19 cellular contexts compared by ENCODE assay signal in the genomic region with DNA sequence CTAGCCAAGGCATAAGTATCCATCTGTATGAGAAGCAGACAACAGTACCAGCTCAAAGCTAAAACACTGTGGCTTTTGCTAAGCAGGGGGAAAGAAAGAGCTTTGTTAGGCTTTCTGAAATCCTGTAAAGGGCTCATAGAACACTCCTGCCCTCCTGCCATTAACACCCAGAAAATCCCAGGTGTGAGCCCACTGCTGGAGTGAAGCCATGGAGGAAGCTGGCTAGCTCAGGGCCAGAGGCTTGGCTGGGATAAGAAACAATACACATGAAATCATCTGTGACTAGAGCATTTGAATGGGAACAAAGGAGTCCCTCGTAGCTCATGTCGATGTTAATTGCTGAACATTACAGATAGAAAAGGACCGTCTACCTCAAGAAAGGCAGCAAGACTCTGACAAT. TPM values are rescaled to one million over a fixed set of nuclear protein-coding genes. Genes with fewer than 3 reads are reported as not detected.
DNase-seq lines count a peak whose midpoint lies in the region; TF ChIP-seq lines count a peak whose summit lies in the region.
"Had no signal": no experiment of that assay in that cellular context is flagged by ENCODE, and none has a peak within 500 bp of the region (broad histone marks: within the 10 kb centered on the region; RNA-seq: fewer than 3 reads in every experiment).

No MANE protein-coding gene starts in this region.

- H4K5ac ChIP-seq in H9 (ENCODE audit: insufficient read length, low read depth, low read length), result no peak overlapping the region

- H3K36me3 Mint-ChIP-seq in H9 (ENCODE audit: insufficient read depth in 1 of 3, low read depth in 3 of 3) (peaks cover 58 to 93% (median 86%) of the 10 kb centered on the region in 3 experiments), endothelial cell (ENCODE audit: low read depth, unreplicated experiment) (peaks cover 29% of the 10 kb centered on the region)

- H3K23ac ChIP-seq in H9 (ENCODE audit: insufficient read length, low read depth, low read length), result no peak overlapping the region

- no peak overlapping the region for H4K91ac ChIP-seq in H9 (ENCODE audit: insufficient read length, low read depth, low read length)

- H3K27me3 Mint-ChIP-seq in H9 (ENCODE audit: low read depth) (no peaks in the 10 kb centered on the region), endothelial cell (ENCODE audit: unreplicated experiment) (peaks cover 2% of the 10 kb centered on the region)
- H3K27me3 Mint-ChIP-seq: B cell; CD4-positive, CD25-positive, alpha-beta regulatory T cell had no signal

- H3K4me1 ChIP-seq in H9 (ENCODE audit: insufficient read depth, low read length) (peaks cover 16% of the 10 kb centered on the region), osteoblast (ENCODE audit: insufficient read depth, low read length) (peaks cover 5% of the 10 kb centered on the region)
- H3K4me1 ChIP-seq: HAP-1 had no signal

- no peak overlapping the region for H3K27ac ChIP-seq in H9 (ENCODE audit: insufficient read length, low read depth, low read length)
- H3K27ac ChIP-seq in osteoblast (ENCODE audit: low read depth, low read length), result no peak overlapping the region
- H3K27ac ChIP-seq: 22Rv1, HL-60 had no signal

- H2BK15ac ChIP-seq in H9 (ENCODE audit: low read depth, low read length), result no peak overlapping the region

- H3K79me2 ChIP-seq in H9 (ENCODE audit: insufficient read depth, low read length), result no peaks in the 10 kb centered on the region
- H3K79me2 ChIP-seq in osteoblast (ENCODE audit: insufficient read depth, low read length), result no peaks in the 10 kb centered on the region

- peaks cover 55 to 72% of the 10 kb centered on the region in 2 experiments for H3K4me1 Mint-ChIP-seq in H9
- no peaks in the 10 kb centered on the region for H3K4me1 Mint-ChIP-seq in endothelial cell (ENCODE audit: unreplicated experiment)
- H3K4me1 Mint-ChIP-seq: B cell had no signal

- no peak overlapping the region for H2BK5ac ChIP-seq in H9 (ENCODE audit: insufficient read length, low read length)

- no peak overlapping the region for H3K4ac ChIP-seq in H9 (ENCODE audit: low read depth, low read length)

- no peaks in the 10 kb centered on the region for H3K9me3 ChIP-seq in H9 (ENCODE audit: control insufficient read depth, low read depth, low read length)
- no peaks in the 10 kb centered on the region for H3K9me3 ChIP-seq in osteoblast (ENCODE audit: low read depth, low read length)
- H3K9me3 ChIP-seq: HAP-1 had no signal

- DNase-seq in NCI-H2107 treated with DMSO at 0.1 percent for 48 hours (lab: John Stamatoyannopoulos, UW; ENCODE audit: unreplicated experiment) (peak; percentile 10), NCI-H2107 (lab: John Stamatoyannopoulos, UW) (no peak), H9 (no peak), dermis blood vessel endothelial cell (peak; percentile 69), osteoblast (ENCODE audit: insufficient read length, low spot score, missing footprints) (peak; percentile 9), NCI-H2171 (lab: John Stamatoyannopoulos, UW) (no peak), endothelial cell (ENCODE audit: low spot score) (no peak), G401 (ENCODE audit: low spot score) (no peak)
- DNase-seq: CD4-positive, CD25-positive, alpha-beta regulatory T cell; EL; NCI-H1105 treated with DMSO at 0.1 percent for 48 hours; NCI-H1694 treated with DMSO at 0.1 percent for 48 hours; NCI-H2171 treated with DMSO at 0.1 percent for 48 hours; NCI-H446 treated with DMSO at 0.1 percent for 48 hours; NCI-H748 treated with DMSO at 0.1 percent for 48 hours had no signal

- no peak overlapping the region for H2BK20ac ChIP-seq in H9 (ENCODE audit: low read depth, low read length, poor library complexity, severe bottlenecking)

- no peaks in the 10 kb centered on the region for H3K79me1 ChIP-seq in H9 (ENCODE audit: insufficient read depth, low read depth, low read length, poor library complexity, severe bottlenecking)

- in situ Hi-C loops in G401 (cut with HindIII; ENCODE audit: low sequenced_read_pairs), result no loop called here

- no peaks in the 10 kb centered on the region for H4K20me1 ChIP-seq in H9 (ENCODE audit: control insufficient read depth, insufficient read depth, insufficient read length)
- no peaks in the 10 kb centered on the region for H4K20me1 ChIP-seq in osteoblast (ENCODE audit: insufficient read depth, low read length)

- WGBS in H9 (ENCODE audit: extremely low coverage, insufficient read length, low lambda C conversion rate), result no CpG with 5 or more reads among the region's 3 CpGs

- H2BK120ac ChIP-seq in H9 (ENCODE audit: low read depth, low read length, poor library complexity, severe bottlenecking), result no peak overlapping the region

- no peak overlapping the region for H3K4me3 ChIP-seq in osteoblast (ENCODE audit: insufficient read depth, low read length)
- H3K4me3 ChIP-seq: HAP-1 had no signal

- H3K14ac ChIP-seq in H9 (ENCODE audit: insufficient read depth, low read length), result no peak overlapping the region

- no peak overlapping the region for H4K8ac ChIP-seq in H9 (replicated peaks; ENCODE audit: insufficient read length, low read depth, low read length)

- peaks cover 64% of the 10 kb centered on the region for H3K36me3 ChIP-seq in osteoblast (ENCODE audit: insufficient read depth, low read length)

- H3K27ac Mint-ChIP-seq in H9 (peak overlapping the region in 2 of 3 experiments; percentile 31 to 54; a peak in 2 of 7 replicates), endothelial cell (ENCODE audit: unreplicated experiment) (no peak overlapping the region)
- H3K27ac Mint-ChIP-seq: B cell had no signal

- H2AFZ ChIP-seq in H9 (ENCODE audit: low read length) (no peak overlapping the region), osteoblast (ENCODE audit: low read length) (no peak overlapping the region)

- H3K9me3 Mint-ChIP-seq in H9 (no peaks in the 10 kb centered on the region), endothelial cell (ENCODE audit: unreplicated experiment) (no peaks in the 10 kb centered on the region)
- H3K9me3 Mint-ChIP-seq: CD4-positive, CD25-positive, alpha-beta regulatory T cell had no signal

- no peak for TF ChIP-seq CTCF in H9 (conservative IDR thresholded peaks at IDR 0.05)
- no peak for TF ChIP-seq CTCF in osteoblast (IDR thresholded peaks at IDR 0.05; ENCODE audit: extremely low read depth, low read depth, low read length)
- no peak for TF ChIP-seq CTCF in endothelial cell (IDR thresholded peaks at IDR 0.05; ENCODE audit: unreplicated experiment)

- H2AK5ac ChIP-seq in H9 (ENCODE audit: insufficient read length, low read length), result no peak overlapping the region

- no peak overlapping the region for H3K9ac ChIP-seq in H9 (ENCODE audit: extremely low read depth, insufficient read length, low read length)

- no peak overlapping the region for H3K18ac ChIP-seq in H9 (ENCODE audit: insufficient read length, low read depth, low read length)

- H3K4me3 Mint-ChIP-seq in H9 (no peak overlapping the region), endothelial cell (ENCODE audit: unreplicated experiment) (no peak overlapping the region)
- H3K4me3 Mint-ChIP-seq: B cell; CD4-positive, CD25-positive, alpha-beta regulatory T cell had no signal

- no peak overlapping the region for H3K4me2 ChIP-seq in H9 (ENCODE audit: insufficient read depth, insufficient read length, low read length)
- no peak overlapping the region for H3K4me2 ChIP-seq in osteoblast (ENCODE audit: insufficient read depth, low read length)

- no peaks in the 10 kb centered on the region for H3K23me2 ChIP-seq in H9 (ENCODE audit: insufficient read length, low read depth, low read length, poor library complexity, severe bottlenecking)

- H3T11ph ChIP-seq in H9 (ENCODE audit: low read length), result no peak overlapping the region

- H3K27me3 ChIP-seq in H9 (ENCODE audit: insufficient read depth, low read length), result no peaks in the 10 kb centered on the region
- no peaks in the 10 kb centered on the region for H3K27me3 ChIP-seq in osteoblast (ENCODE audit: insufficient read depth, low read length)

- H3K56ac ChIP-seq in H9 (ENCODE audit: insufficient read length, low read depth, low read length), result no peak overlapping the region

- H2BK12ac ChIP-seq in H9 (ENCODE audit: insufficient read length, low read depth, low read length), result no peak overlapping the region

RNA-seq across cellular contexts. Expression of a gene that starts 23.5 kb away (rescaled TPM):
- total RNA-seq in H9 (2021) (99.6 and 99.7 TPM in 2 replicates), dermis blood vessel endothelial cell (58.2 and 90.0 TPM in 2 replicates), osteoblast (40.1 and 41.6 TPM in 2 replicates), endothelial cell (ENCODE audit: unreplicated experiment) (30.3 TPM)
- 160 and 177 TPM in 2 replicates for total RNA-seq in G401 (2014; rRNA removed; shearing (Covaris generic))

RNA-seq across cellular contexts. Expression of a gene that starts 47.9 kb away (rescaled TPM):
- total RNA-seq in H9 (2021) (138 and 146 TPM in 2 replicates), dermis blood vessel endothelial cell (232 and 339 TPM in 2 replicates), osteoblast (350 and 355 TPM in 2 replicates), endothelial cell (ENCODE audit: unreplicated experiment) (296 TPM)
- total RNA-seq in G401 (2014; rRNA removed; shearing (Covaris generic)), result 134 and 174 TPM in 2 replicates

RNA-seq across cellular contexts. Expression of a gene that starts 53.2 kb away (rescaled TPM):
- total RNA-seq in H9 (2021) (9.5 and 10.2 TPM in 2 replicates), dermis blood vessel endothelial cell (2.2 and 4.5 TPM in 2 replicates), osteoblast (4.4 and 5.1 TPM in 2 replicates), endothelial cell (ENCODE audit: unreplicated experiment) (7.1 TPM)
- 14.6 and 25.1 TPM in 2 replicates for total RNA-seq in G401 (2014; rRNA removed; shearing (Covaris generic))

Comparison
In these comparisons a context has a peak if more than half of its experiments do, and no peak if none do; other contexts are left out.
1. DNase-seq: peak in NCI-H2107 treated with DMSO at 0.1 percent for 48 hours (single experiment), dermis blood vessel endothelial cell (single experiment) and osteoblast (single experiment); none in NCI-H2107 (single experiment), H9 (single experiment), NCI-H2171 (single experiment), endothelial cell (single experiment) and G401 (single experiment).